1 cellular context compared by ENCODE assay signal in the genomic region with DNA sequence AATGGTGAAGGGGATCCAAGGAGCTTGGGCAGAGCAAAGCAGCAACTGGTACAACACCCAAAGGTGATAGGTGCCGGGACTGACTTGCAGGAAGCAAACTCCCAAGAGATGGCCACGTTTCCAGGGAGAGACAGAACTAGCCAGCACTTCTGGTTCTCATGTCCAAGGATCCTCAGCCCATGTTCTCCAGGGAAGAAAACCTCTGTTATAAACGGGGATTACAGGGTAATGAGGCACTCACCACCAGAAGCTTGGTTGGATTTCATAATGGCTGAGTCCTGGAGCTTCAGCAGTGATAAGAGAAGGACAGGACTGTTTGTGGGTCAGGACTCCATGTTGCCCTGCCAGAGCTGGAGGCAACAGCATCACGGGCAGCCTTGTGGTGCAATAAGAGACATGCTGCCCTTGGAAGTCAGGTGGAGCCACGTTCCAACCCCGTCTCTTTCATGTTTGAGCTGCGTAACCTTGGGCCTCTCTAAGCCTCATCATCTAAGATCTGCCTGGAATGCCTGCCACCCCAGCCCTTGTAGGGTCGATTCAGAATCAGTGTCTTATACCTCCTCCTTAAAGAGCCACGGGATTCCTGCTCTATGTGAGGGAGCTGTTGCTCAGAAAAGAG.
TF ChIP-seq lines count a peak whose summit lies in the region.

No MANE protein-coding gene starts in this region.

TF ChIP-seq in endothelial cell of umbilical vein, 7 proteins besides CTCF, POLR2A, EP300 and RAD21 (continued from another document):
- no peak for TF ChIP-seq JUN (IDR thresholded peaks at IDR 0.05; ENCODE audit: borderline replicate concordance, insufficient read depth, insufficient read length, low read depth)
- no peak for TF ChIP-seq POLR2AphosphoS5 (IDR thresholded peaks at IDR 0.05; ENCODE audit: insufficient read depth, low read depth, low read length)
- TF ChIP-seq, protein P1, sequence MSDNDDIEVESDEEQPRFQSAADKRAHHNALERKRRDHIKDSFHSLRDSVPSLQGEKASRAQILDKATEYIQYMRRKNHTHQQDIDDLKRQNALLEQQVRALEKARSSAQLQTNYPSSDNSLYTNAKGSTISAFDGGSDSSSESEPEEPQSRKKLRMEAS (IDR thresholded peaks at IDR 0.05; ENCODE audit: insufficient read depth, insufficient read length) = no peak
- no peak for TF ChIP-seq MYC (IDR thresholded peaks at IDR 0.05; ENCODE audit: low read depth, low read length)
- no peak for TF ChIP-seq EZH2 (IDR thresholded peaks at IDR 0.05; ENCODE audit: borderline replicate concordance, low read depth, low read length, severe bottlenecking)
